In genomic region chr10:43220251-43220650, GRCh38 we compare ENCODE assay signal across 4 cellular contexts. TPM values are rescaled to one million over a fixed set of nuclear protein-coding genes. Genes with fewer than 3 reads are reported as not detected.
"Had no signal": no experiment of that assay in that cellular context is flagged by ENCODE, and none has a peak within 500 bp of the region (broad histone marks: within the 10 kb centered on the region; RNA-seq: fewer than 3 reads in every experiment).

No MANE protein-coding gene starts in this region.

RNA-seq across cellular contexts. Expression of gene RASGEF1A, which starts 46.6 kb away (rescaled TPM):
- total RNA-seq: LHCN-M2, MCF 10A, RPMI7951, SJCRH30 had no signal
